In the genomic region with DNA sequence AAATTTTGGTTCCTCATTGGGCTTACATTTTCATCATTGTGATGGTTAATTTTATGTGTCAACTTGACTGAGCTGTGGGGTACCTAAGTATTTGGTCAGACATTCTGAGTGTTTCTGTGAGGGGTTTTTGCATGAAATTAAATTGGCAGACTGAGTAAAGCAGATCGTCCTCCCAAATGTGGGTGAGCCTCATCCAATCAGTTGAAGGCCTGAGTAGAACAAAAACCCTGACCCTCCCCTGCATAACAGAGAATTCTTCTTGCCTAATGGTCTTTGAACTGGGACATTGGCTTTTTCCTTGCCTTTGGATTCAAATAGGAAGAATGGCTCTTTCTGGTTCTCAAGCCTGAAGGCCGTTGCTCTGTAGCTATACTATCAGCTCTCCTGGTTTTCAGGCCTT, we compare ENCODE assay signal across 8 cellular contexts.
"Had no signal": no experiment of that assay in that cellular context is flagged by ENCODE, and none has a peak within 500 bp of the region (broad histone marks: within the 10 kb centered on the region; RNA-seq: fewer than 3 reads in every experiment).

No MANE protein-coding gene starts in this region.

- ATAC-seq: GM12878 had no signal

- DNase-seq: GDM1, GF-D8 had no signal

- H3K4me3 ChIP-seq: GM12878 had no signal

- FAIRE-seq: G401.6, GM12878, GM12891, GM12892, GM18507, GM19239 had no signal
